Comparison of ENCODE assay signal across 8 cellular contexts in the genomic region with DNA sequence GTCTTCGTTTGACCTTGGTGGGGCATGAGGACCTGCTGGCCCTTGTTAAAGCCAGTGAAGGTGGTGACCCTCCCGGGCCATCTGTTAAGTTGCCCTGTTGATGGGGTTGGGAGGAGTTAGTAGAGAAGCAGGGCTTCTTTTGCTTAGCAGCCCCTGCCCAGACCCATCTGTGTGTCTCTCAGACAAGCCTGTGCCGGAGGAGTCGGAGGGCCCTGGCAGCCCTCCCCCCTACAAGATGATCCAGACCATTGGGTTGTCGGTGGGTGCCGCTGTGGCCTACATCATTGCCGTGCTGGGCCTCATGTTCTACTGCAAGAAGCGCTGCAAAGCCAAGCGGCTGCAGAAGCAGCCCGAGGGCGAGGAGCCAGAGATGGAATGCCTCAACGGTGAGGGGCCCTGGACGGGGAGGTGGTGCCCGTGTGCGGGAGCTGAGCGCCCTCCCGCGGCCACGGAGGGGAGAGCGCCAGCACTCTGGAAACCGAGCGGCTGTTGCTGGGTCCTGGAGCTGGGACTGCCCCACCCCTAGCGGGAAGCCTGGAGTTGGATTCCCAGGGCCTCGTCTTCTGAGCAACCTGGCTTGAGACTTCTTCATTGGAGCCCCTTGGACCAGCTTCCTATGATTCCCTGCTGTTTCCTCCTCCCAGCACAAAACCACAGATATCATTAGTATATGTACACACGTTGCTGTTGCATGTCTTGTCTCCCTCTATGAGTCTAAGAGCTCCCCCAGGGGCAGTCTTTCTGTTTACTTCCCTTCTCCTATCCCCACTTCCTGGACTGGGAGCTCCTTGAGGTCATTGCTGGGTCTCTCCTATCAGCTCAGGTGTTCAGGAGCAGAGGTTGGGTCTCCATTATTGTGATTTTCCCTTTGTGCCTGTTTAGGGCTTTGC. TPM values are rescaled to one million over a fixed set of nuclear protein-coding genes. Genes with fewer than 3 reads are reported as not detected.
A peak's percentile ranks its signal among the peaks of the same experiment; 100 is the strongest.
DNase-seq lines count a peak whose midpoint lies in the region; ATAC-seq and TF ChIP-seq lines count a peak whose summit lies in the region.

No MANE protein-coding gene starts in this region.

- peak; percentile 88 to 98 for TF ChIP-seq RAD21 in liver (IDR thresholded peaks at IDR 0.05)

- H3K36me3 ChIP-seq in liver (ENCODE audit: control insufficient read depth in 4 of 4, insufficient read depth in 3 of 4, low read depth in 1 of 4, low read length in 3 of 4) = no peaks in the 10 kb centered on the region

- DNase-seq in GM04504 (ENCODE audit: low read depth) (peak; percentile 82), NCI-H524 treated with DMSO at 0.1 percent for 48 hours (lab: John Stamatoyannopoulos, UW) (peak; percentile 44), coronary artery (ENCODE audit: low spot score) (peak; percentile 87)
- peak; percentile 59 to 64 for DNase-seq in activated CD4-positive, alpha-beta T cell treated with anti-CD3 and anti-CD28 coated beads, Interleukin-2, amount 50 U/mL, for 24 hours (ENCODE audit: low read depth in 1 of 2, low spot score in 1 of 2)
- DNase-seq in stimulated activated CD4-positive, alpha-beta T cell treated with anti-CD3 and anti-CD28 coated beads, Interleukin-4, amount 100 ng/mL, for 24 hours = peak; percentile 71

- peaks cover 0 to 7% (median 3%) of the 10 kb centered on the region in 4 donors for H3K4me1 ChIP-seq in liver (ENCODE audit: control insufficient read depth in 4 of 4, insufficient read depth in 4 of 4, low read length in 3 of 4)

- no peaks in the 10 kb centered on the region for H3K9me3 ChIP-seq in liver (ENCODE audit: control insufficient read depth in 4 of 4, low read length in 3 of 4)

- ATAC-seq in HG03139 (IDR thresholded peaks at IDR 0.05; ENCODE audit: unreplicated experiment) (peak; percentile 68), HG03378 (IDR thresholded peaks at IDR 0.05; ENCODE audit: unreplicated experiment) (no peak)

- no peaks in the 10 kb centered on the region for H3K27me3 ChIP-seq in liver (ENCODE audit: control insufficient read depth in 4 of 4, insufficient read depth in 4 of 4, low read length in 3 of 4)

- TF ChIP-seq CTCF in coronary artery (IDR thresholded peaks at IDR 0.05) (peak; percentile 93), liver (IDR thresholded peaks at IDR 0.05; ENCODE audit: low read depth, low read length, missing input control) (peak; percentile 92)

- 25% methylated on average over 25 of the region's 25 CpGs for WGBS in liver

- H3K9ac ChIP-seq in liver (ENCODE audit: low read depth in 1 of 2, low read length in 2 of 2) = no peak overlapping the region

- peak overlapping the region in 1 of 2 donors; percentile 27 for H3K27ac ChIP-seq in coronary artery
- no peak overlapping the region for H3K27ac ChIP-seq in liver (ENCODE audit: low read depth in 1 of 2, low read length in 2 of 2)

- no peak overlapping the region for H3K4me3 ChIP-seq in coronary artery
- H3K4me3 ChIP-seq in liver (ENCODE audit: low read depth in 1 of 3, low read length in 3 of 3) = no peak overlapping the region

TF ChIP-seq in liver, 16 proteins besides CTCF, POLR2A, EP300 and RAD21:
- TF ChIP-seq EGR1 (IDR thresholded peaks at IDR 0.05; ENCODE audit: low read depth in 2 of 2) = no peak
- TF ChIP-seq JUND (IDR thresholded peaks at IDR 0.05) = no peak
- TF ChIP-seq, protein P1, sequence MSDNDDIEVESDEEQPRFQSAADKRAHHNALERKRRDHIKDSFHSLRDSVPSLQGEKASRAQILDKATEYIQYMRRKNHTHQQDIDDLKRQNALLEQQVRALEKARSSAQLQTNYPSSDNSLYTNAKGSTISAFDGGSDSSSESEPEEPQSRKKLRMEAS (IDR thresholded peaks at IDR 0.05) = no peak
- no peak for TF ChIP-seq RXRA (IDR thresholded peaks at IDR 0.05)
- TF ChIP-seq SP1 (IDR thresholded peaks at IDR 0.05) = peak; percentile 35
TF ChIP-seq in liver: peak in this region for 1.

RNA-seq across cellular contexts. Expression of a gene that starts 27.6 kb away (rescaled TPM):
- total RNA-seq in liver = 10 to 100 TPM in 1 of 2 donors, 1 to 10 TPM in 1; 7.1 to 11.7 TPM
- 1 to 10 TPM; 2.0 to 7.1 TPM for polyA plus RNA-seq in liver

RNA-seq across cellular contexts. Expression of a gene that starts 38.5 kb away (rescaled TPM):
- total RNA-seq in liver = 10 to 100 TPM in 1 of 2 donors, 1 to 10 TPM in 1; 7.5 to 21.8 TPM
- 1 to 10 TPM; 6.5 to 7.5 TPM for polyA plus RNA-seq in liver
